8 cellular contexts compared by ENCODE assay signal in the genomic region with DNA sequence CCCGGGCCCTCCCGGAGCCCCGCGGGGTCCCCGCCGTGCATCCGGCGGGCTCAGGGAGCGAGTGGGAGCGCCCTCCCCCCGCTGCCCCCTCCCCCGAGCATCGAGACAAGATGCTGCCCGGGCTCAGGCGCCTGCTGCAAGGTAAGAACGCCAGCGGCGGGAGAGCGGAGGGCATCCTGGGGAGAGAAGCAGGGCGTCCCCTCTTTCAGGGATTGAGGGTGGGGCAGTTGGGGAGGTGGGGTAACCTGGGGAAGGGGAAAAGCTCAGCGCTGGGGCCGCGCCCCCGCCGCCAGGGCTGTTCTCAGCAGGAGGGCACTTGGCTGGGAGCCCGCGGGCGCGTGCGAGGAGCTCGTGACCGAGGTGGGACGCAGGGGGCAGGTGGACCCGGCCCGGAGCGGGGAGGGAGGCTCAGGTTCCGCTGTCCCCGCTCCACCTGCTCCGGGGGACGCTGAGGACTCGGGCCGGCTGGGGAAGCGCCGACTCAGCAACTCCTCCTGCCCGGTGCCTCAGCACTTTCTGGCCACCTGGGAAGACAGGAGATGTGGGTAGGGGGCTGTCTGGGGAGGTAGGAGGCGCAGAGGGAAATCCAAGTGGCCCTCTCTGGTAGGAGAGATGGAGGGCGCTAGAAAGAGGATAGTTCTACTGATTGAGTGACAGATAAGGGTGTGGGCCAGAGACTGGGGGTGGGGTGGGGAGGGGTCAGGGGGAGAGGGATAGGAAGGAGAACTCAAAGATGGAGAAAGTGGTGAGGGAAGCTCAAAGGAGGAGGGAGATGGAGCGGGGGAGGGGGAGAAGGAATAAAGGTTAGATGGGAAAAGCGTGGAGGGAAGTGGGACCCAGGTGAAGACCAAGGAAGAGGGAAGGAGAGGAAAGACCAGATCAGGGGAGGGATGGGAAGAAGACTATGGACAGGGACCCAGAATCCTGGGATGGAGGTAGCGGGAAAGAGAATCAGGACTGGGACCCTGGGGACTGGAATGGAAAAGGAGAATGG. TPM values are rescaled to one million over a fixed set of nuclear protein-coding genes. Genes with fewer than 3 reads are reported as not detected.
A peak's percentile ranks its signal among the peaks of the same experiment; 100 is the strongest.
DNase-seq lines count a peak whose midpoint lies in the region; ATAC-seq, FAIRE-seq and TF ChIP-seq lines count a peak whose summit lies in the region.

No MANE protein-coding gene starts in this region.

- H3K79me2 ChIP-seq in neural cell (replicated peaks; ENCODE audit: insufficient read depth, low read length): no peaks in the 10 kb centered on the region

- H3F3A ChIP-seq in neural cell (ENCODE audit: insufficient read depth, low read length, poor library complexity, severe bottlenecking): no peaks in the 10 kb centered on the region

- H3K27me3 Mint-ChIP-seq in Caco-2 (ENCODE audit: insufficient read depth, unreplicated experiment): peaks cover 15% of the 10 kb centered on the region

- no peak for DNase-seq in Caco-2
- DNase-seq in choroid plexus epithelial cell (ENCODE audit: low read depth): no peak
- no peak for DNase-seq in head of caudate nucleus
- DNase-seq in stimulated activated CD4-positive, alpha-beta T cell treated with anti-CD3 and anti-CD28 coated beads, Interleukin-4, amount 100 ng/mL, for 4 hours: no peak
- DNase-seq in GM12891 (ENCODE audit: insufficient read length, low spot score): no peak

- H3K4me3 ChIP-seq in Caco-2 (ENCODE audit: low read depth, low read length) (peak overlapping the region; percentile 66), HUES64 (ENCODE audit: low read length) (peak overlapping the region; percentile 68), choroid plexus epithelial cell (ENCODE audit: low read depth, low read length) (peak overlapping the region; percentile 14), neural cell (ENCODE audit: low read length) (peak overlapping the region; percentile 72)

- no peak for ATAC-seq in HG03045 (IDR thresholded peaks at IDR 0.05; ENCODE audit: unreplicated experiment)

- H3K36me3 ChIP-seq in Caco-2 (ENCODE audit: control insufficient read depth, insufficient read depth, low read length) (no peaks in the 10 kb centered on the region), HUES64 (ENCODE audit: insufficient read depth, low read length) (no peaks in the 10 kb centered on the region), neural cell (ENCODE audit: insufficient read depth, low read length) (no peaks in the 10 kb centered on the region)

- CTCF ChIA-PET in Caco-2 (lab: Charles Lee): interaction anchor here (0.6 to 2.0 kb wide), 14 partner anchors 12 to 183 kb away, joined by 3 to 13 read pairs (median 4); partner anchors contain the start of gene TIMM10

- H2AFZ ChIP-seq in neural cell (ENCODE audit: low read depth, low read length): no peak overlapping the region

- POLR2A ChIA-PET in Caco-2 (lab: Charles Lee): interaction anchor here (0.5 to 1.7 kb wide), 2 partner anchors 16 to 1742 kb away, joined by 3 to 4 read pairs; no protein-coding TSS in a partner anchor

- H3K4me1 ChIP-seq in Caco-2 (peaks cover 19% of the 10 kb centered on the region), HUES64 (ENCODE audit: insufficient read depth, low read length) (peaks cover 24% of the 10 kb centered on the region)

- peaks cover 9% of the 10 kb centered on the region for H3K36me3 Mint-ChIP-seq in Caco-2 (ENCODE audit: insufficient read depth, unreplicated experiment)

- H3K27me3 ChIP-seq in Caco-2 (replicated peaks; ENCODE audit: control insufficient read depth, insufficient read depth, low read length): peaks cover 3% of the 10 kb centered on the region; the same call in 1 of the 2 replicates
- H3K27me3 ChIP-seq in HUES64 (ENCODE audit: insufficient read depth, low read length): peaks cover 71% of the 10 kb centered on the region
- H3K27me3 ChIP-seq in neural cell (ENCODE audit: insufficient read depth, low read depth, low read length): peaks cover 63% of the 10 kb centered on the region

- H3K4me1 Mint-ChIP-seq in Caco-2 (ENCODE audit: low read depth, unreplicated experiment): peaks cover 20% of the 10 kb centered on the region

- no peak for TF ChIP-seq RAD21 in neural cell (conservative IDR thresholded peaks at IDR 0.05)

- FAIRE-seq in GM12891 (lab: Jason Lieb, UNC): no peak

- BruUV-seq in Caco-2 (replicated peaks; lab: Mats Ljungman, UMichigan): no TSS peak

- peak; percentile 1 for TF ChIP-seq EP300 in neural cell (conservative IDR thresholded peaks at IDR 0.05; ENCODE audit: poor library complexity, severe bottlenecking)

- H3K9me2 ChIP-seq in neural cell (ENCODE audit: insufficient read depth, low read length): no peaks in the 10 kb centered on the region

- H3K4me3 Mint-ChIP-seq in Caco-2 (ENCODE audit: unreplicated experiment): peak overlapping the region; percentile 85

- TF ChIP-seq CTCF in Caco-2 (IDR thresholded peaks at IDR 0.05; ENCODE audit: insufficient read depth in 1 of 2, low read depth in 1 of 2, low read length in 1 of 2, severe bottlenecking in 1 of 2, unreplicated experiment in 1 of 2): no peak
- no peak for TF ChIP-seq CTCF in choroid plexus epithelial cell (conservative IDR thresholded peaks at IDR 0.05; ENCODE audit: low read depth, low read length)
- no peak for TF ChIP-seq CTCF in neural cell (IDR thresholded peaks at IDR 0.05; ENCODE audit: poor library complexity, severe bottlenecking)

- 2% methylated on average over 50 of the region's 50 CpGs for WGBS in HUES64

- intact Hi-C loops in Caco-2 (cut with micrococcal nuclease; ENCODE audit: unreplicated experiment): no loop called here
- intact Hi-C loops in head of caudate nucleus (cut with DNase I): no loop called here

- no peaks in the 10 kb centered on the region for H3K9me3 Mint-ChIP-seq in Caco-2 (ENCODE audit: unreplicated experiment)

- H3K27ac Mint-ChIP-seq in Caco-2 (ENCODE audit: unreplicated experiment): no peak overlapping the region

- H3K9me3 ChIP-seq in Caco-2 (no peaks in the 10 kb centered on the region), HUES64 (ENCODE audit: insufficient read depth, low read depth, low read length) (no peaks in the 10 kb centered on the region), neural cell (ENCODE audit: low read length) (no peaks in the 10 kb centered on the region)

- H4K20me1 ChIP-seq in neural cell (ENCODE audit: insufficient read depth): no peaks in the 10 kb centered on the region

- TF ChIP-seq POLR2A in GM12891 (IDR thresholded peaks at IDR 0.05; ENCODE audit: low read depth, low read length): no peak

- H3K4me2 ChIP-seq in neural cell (ENCODE audit: low read length): peak overlapping the region; percentile 25

- H3K9ac ChIP-seq in HUES64 (ENCODE audit: low read depth, low read length) (no peak overlapping the region; the same call in 1 of the 2 replicates), neural cell (ENCODE audit: low read length) (peak overlapping the region; percentile 55)

- H3K27ac ChIP-seq in HUES64 (ENCODE audit: low read depth, low read length) (no peak overlapping the region), neural cell (ENCODE audit: low read length) (no peak overlapping the region)

TF ChIP-seq in neural cell, 6 proteins besides CTCF, POLR2A, EP300 and RAD21 (continues in another document):
- TF ChIP-seq MXI1 (conservative IDR thresholded peaks at IDR 0.05; ENCODE audit: poor library complexity, severe bottlenecking): no peak

TF ChIP-seq in GM12891, 5 proteins besides CTCF, POLR2A, EP300 and RAD21:
- TF ChIP-seq SPI1 (IDR thresholded peaks at IDR 0.05; ENCODE audit: low read depth, low read length): no peak
- TF ChIP-seq TAF1 (IDR thresholded peaks at IDR 0.05; ENCODE audit: low read depth, low read length): no peak
- no peak for TF ChIP-seq POLR2AphosphoS5 (IDR thresholded peaks at IDR 0.05; ENCODE audit: low read depth, low read length)
- no peak for TF ChIP-seq POU2F2 (IDR thresholded peaks at IDR 0.05; ENCODE audit: low read depth, low read length)
- TF ChIP-seq PAX5 (IDR thresholded peaks at IDR 0.05; ENCODE audit: insufficient read depth, low read length, severe bottlenecking): no peak

RNA-seq across cellular contexts. Expression of gene RTN4RL2, which starts 0.7 kb away (rescaled TPM):
- 5.5 and 5.6 TPM in 2 replicates for total RNA-seq in Caco-2 (2022)
- 8.6 TPM for polyA plus RNA-seq in HUES64 (2013, experiment 1 of 2)
- 11.8 TPM for polyA plus RNA-seq in HUES64 (2013, experiment 2 of 2)
- 0.24 and 0.66 TPM in 2 replicates for polyA plus RNA-seq in neural cell
- polyA minus RNA-seq in neural cell: 0.24 TPM in 1 of 2 replicates, not detected in the other
- not detected for polyA plus RNA-seq in GM12891 (2012; ENCODE audit: low read depth, missing spikeins)

RNA-seq across cellular contexts. Expression of gene SLC43A3, which starts 34.1 kb away (rescaled TPM):
- total RNA-seq in Caco-2 (2022): not detected in 2 replicates
- 20.1 TPM for polyA plus RNA-seq in HUES64 (2013, experiment 1 of 2)
- polyA plus RNA-seq in HUES64 (2013, experiment 2 of 2): 19.4 TPM
- 0.33 TPM in 1 of 2 replicates, not detected in the other for polyA plus RNA-seq in neural cell
- polyA minus RNA-seq in neural cell: not detected in 2 replicates
- 74.8 TPM for polyA plus RNA-seq in GM12891 (2012; ENCODE audit: low read depth, missing spikeins)

RNA-seq across cellular contexts. Expression of gene SLC43A1, which starts 54.4 kb away (rescaled TPM):
- total RNA-seq in Caco-2 (2022): 71.7 and 80.5 TPM in 2 replicates
- 8.7 TPM for polyA plus RNA-seq in HUES64 (2013, experiment 1 of 2)
- polyA plus RNA-seq in HUES64 (2013, experiment 2 of 2): 10.2 TPM
- polyA plus RNA-seq in neural cell: 2.5 and 3.3 TPM in 2 replicates
- polyA minus RNA-seq in neural cell: 1.7 and 2.4 TPM in 2 replicates
- polyA plus RNA-seq in GM12891 (2012; ENCODE audit: low read depth, missing spikeins): 6.2 TPM

Comparison
In these comparisons a context has a peak if more than half of its experiments do, and no peak if none do; other contexts are left out.
1. H3K4me3 ChIP-seq: peak in every context shown above with its lines; median percentile 72 in neural cell; 68 in HUES64; 66 in Caco-2; 14 in choroid plexus epithelial cell.